Comparison of ENCODE assay signal across 8 cellular contexts in genomic region chr10:73625884-73626753, GRCh38. TPM values are rescaled to one million over a fixed set of nuclear protein-coding genes. Genes with fewer than 3 reads are reported as not detected.
DNase-seq lines count a peak whose midpoint lies in the region; ATAC-seq and TF ChIP-seq lines count a peak whose summit lies in the region.

No MANE protein-coding gene starts in this region.

- DNase-seq in EL (peak; percentile 98), H4 (ENCODE audit: low spot score) (peak; percentile 97), LNCaP clone FGC (ENCODE audit: low read depth) (peak; percentile 95), RPMI8226 (peak; percentile 95), fibroblast of the aortic adventitia (ENCODE audit: low read depth) (peak; percentile 99)
- peak; percentile 87 for DNase-seq in activated T-helper 9 cell treated with anti-CD3 and anti-CD28 coated beads, Interleukin-2, amount 50 U/mL, for 16 hours (ENCODE audit: low read depth)
- DNase-seq in natural killer cell treated with Interleukin-12 subunit alpha and Interleukin-12 subunit beta and Interleukin-15 and Interleukin-18, amount 100 ng/mL, for 72 hours (ENCODE audit: low spot score), result peak; percentile 93
- peak; percentile 93 for DNase-seq in stimulated activated naive CD4-positive, alpha-beta T cell treated with Interleukin-2 at 50 U/mL for 16 hours (lab: John Stamatoyannopoulos, UW)

- peak overlapping the region; percentile 94 for H3K4me3 ChIP-seq in LNCaP clone FGC (ENCODE audit: low read depth, low read length)
- H3K4me3 ChIP-seq in fibroblast of the aortic adventitia (ENCODE audit: low read depth, low read length), result peak overlapping the region; percentile 93

- H3K4me3 Mint-ChIP-seq in natural killer cell treated with Interleukin-12 subunit alpha and Interleukin-12 subunit beta and Interleukin-15 and Interleukin-18, amount 100 ng/mL, for 72 hours, result peak overlapping the region; percentile 94

- peak overlapping the region; percentile 89 to 95 for H3K27ac Mint-ChIP-seq in natural killer cell treated with Interleukin-12 subunit alpha and Interleukin-12 subunit beta and Interleukin-15 and Interleukin-18, amount 100 ng/mL, for 72 hours

- ATAC-seq in natural killer cell treated with Interleukin-12 subunit alpha and Interleukin-12 subunit beta and Interleukin-15 and Interleukin-18, amount 100 ng/mL, for 72 hours, result peak; percentile 99

- no peaks in the 10 kb centered on the region for H3K27me3 Mint-ChIP-seq in natural killer cell treated with Interleukin-12 subunit alpha and Interleukin-12 subunit beta and Interleukin-15 and Interleukin-18, amount 100 ng/mL, for 72 hours

- peaks cover 6 to 8% of the 10 kb centered on the region in 2 donors for H3K4me1 Mint-ChIP-seq in natural killer cell treated with Interleukin-12 subunit alpha and Interleukin-12 subunit beta and Interleukin-15 and Interleukin-18, amount 100 ng/mL, for 72 hours (ENCODE audit: low read depth in 2 of 2)

- no peak for TF ChIP-seq CTCF in LNCaP clone FGC (IDR thresholded peaks at IDR 0.05; ENCODE audit: control insufficient read depth, extremely low read depth, insufficient read depth)
- TF ChIP-seq CTCF in fibroblast of the aortic adventitia (IDR thresholded peaks at IDR 0.05; ENCODE audit: insufficient read depth, low read length), result no peak

- H3K9me3 Mint-ChIP-seq in natural killer cell treated with Interleukin-12 subunit alpha and Interleukin-12 subunit beta and Interleukin-15 and Interleukin-18, amount 100 ng/mL, for 72 hours, result no peaks in the 10 kb centered on the region

- H3K36me3 Mint-ChIP-seq in natural killer cell treated with Interleukin-12 subunit alpha and Interleukin-12 subunit beta and Interleukin-15 and Interleukin-18, amount 100 ng/mL, for 72 hours, result no peaks in the 10 kb centered on the region

RNA-seq across cellular contexts. Expression of gene MYOZ1, which starts 15.2 kb away (rescaled TPM):
- 0.33 TPM in 1 of 2 replicates, not detected in the other for total RNA-seq in H4 (2014; rRNA removed; shearing (Covaris generic))
- total RNA-seq in fibroblast of the aortic adventitia (ENCODE audit: low replicate concordance), result not detected in 2 replicates
- not detected for total RNA-seq in natural killer cell treated with Interleukin-12 subunit alpha and Interleukin-12 subunit beta and Interleukin-15 and Interleukin-18, amount 100 ng/mL, for 72 hours

RNA-seq across cellular contexts. Expression of gene SYNPO2L, which starts 29.7 kb away (rescaled TPM):
- 0.02 TPM in 1 of 2 replicates, not detected in the other for total RNA-seq in H4 (2014; rRNA removed; shearing (Covaris generic))
- total RNA-seq in fibroblast of the aortic adventitia (ENCODE audit: low replicate concordance), result not detected in 2 replicates
- total RNA-seq in natural killer cell treated with Interleukin-12 subunit alpha and Interleukin-12 subunit beta and Interleukin-15 and Interleukin-18, amount 100 ng/mL, for 72 hours, result not detected

RNA-seq across cellular contexts. Expression of gene USP54, which starts 35.0 kb away (rescaled TPM):
- 16.6 and 19.1 TPM in 2 replicates for total RNA-seq in H4 (2014; rRNA removed; shearing (Covaris generic))
- 10.4 and 14.8 TPM in 2 replicates for total RNA-seq in fibroblast of the aortic adventitia (ENCODE audit: low replicate concordance)
- 10 to 100 TPM in 1 of 2 donors, 1 to 10 TPM in 1; 9.3 to 18.1 TPM for total RNA-seq in natural killer cell treated with Interleukin-12 subunit alpha and Interleukin-12 subunit beta and Interleukin-15 and Interleukin-18, amount 100 ng/mL, for 72 hours

Comparison
In these comparisons a context has a peak if more than half of its experiments do, and no peak if none do; other contexts are left out.
1. Peak in every context shown above with its lines: DNase-seq, ATAC-seq and H3K4me3 ChIP-seq.